Comparison of ENCODE assay signal across 15 cellular contexts in the genomic region with DNA sequence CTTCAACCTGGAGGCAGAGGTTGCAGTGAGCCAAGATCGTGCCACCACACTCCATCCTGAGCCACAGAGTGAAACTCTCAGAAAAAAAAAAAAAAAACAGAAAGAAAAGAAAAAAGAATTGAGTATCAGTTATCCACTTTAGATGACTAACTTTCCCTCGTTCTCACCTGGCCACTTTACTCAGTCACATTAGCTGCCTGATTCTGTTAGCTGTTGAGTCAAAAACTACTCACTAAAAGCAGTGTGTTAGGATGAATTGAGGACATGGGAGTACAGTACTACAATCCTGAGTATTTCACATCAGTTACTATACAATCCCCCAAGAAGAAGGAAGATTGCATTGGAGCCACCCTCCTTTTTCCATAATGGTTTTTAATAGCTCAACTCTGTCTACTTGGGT.
DNase-seq lines count a peak whose midpoint lies in the region; ATAC-seq and TF ChIP-seq lines count a peak whose summit lies in the region.
"Had no signal": no experiment of that assay in that cellular context is flagged by ENCODE, and none has a peak within 500 bp of the region (broad histone marks: within the 10 kb centered on the region; RNA-seq: fewer than 3 reads in every experiment).

No MANE protein-coding gene starts in this region.

- CTCF ChIA-PET in PC-3 (lab: Charles Lee): no interaction called here

- intact Hi-C loops in PC-3 (cut with micrococcal nuclease) (loop anchor here (2.0 to 10.0 kb wide), 5 partner anchors 91 to 639 kb away; no protein-coding TSS in a partner anchor), lower lobe of right lung (cut with DNase I) (no loop called here), upper lobe of right lung (cut with DNase I) (no loop called here)

- H3F3A ChIP-seq in PC-3 (ENCODE audit: low read length, unreplicated experiment): no peaks in the 10 kb centered on the region

- DNase-seq in ELR (ENCODE audit: low read depth) (peak; percentile 25), PC-3 (peak; percentile 37), brain microvascular endothelial cell (no peak), osteoblast (ENCODE audit: insufficient read length, low spot score, missing footprints) (no peak), lower lobe of right lung (no peak), upper lobe of right lung (no peak), Ammon's horn (ENCODE audit: low spot score) (no peak)
- DNase-seq: ACHN, AML-193, COR-L47, H9, MV-4-11, NCI-H1417 treated with DMSO at 0.1 percent for 48 hours, NCI-H2029, NCI-H748 treated with DMSO at 0.1 percent for 48 hours had no signal

- H3K4me1 ChIP-seq in PC-3 (ENCODE audit: insufficient read depth, low read length) (peaks cover 61% of the 10 kb centered on the region), osteoblast (ENCODE audit: insufficient read depth, low read length) (peaks cover 22% of the 10 kb centered on the region), lower lobe of right lung (no peaks in the 10 kb centered on the region), upper lobe of right lung (no peaks in the 10 kb centered on the region)

- H4K20me1 ChIP-seq in PC-3 (ENCODE audit: low read length) (no peaks in the 10 kb centered on the region), osteoblast (ENCODE audit: insufficient read depth, low read length) (no peaks in the 10 kb centered on the region)

- in situ Hi-C loops in brain microvascular endothelial cell (cut with HindIII; ENCODE audit: low pct_ligation_motif_present, low sequenced_read_pairs): no loop called here

- TF ChIP-seq CTCF in PC-3 (conservative IDR thresholded peaks at IDR 0.05; ENCODE audit: low read depth, low read length) (no peak), brain microvascular endothelial cell (IDR thresholded peaks at IDR 0.05; ENCODE audit: low read depth, low read length, missing control alignments) (no peak), osteoblast (IDR thresholded peaks at IDR 0.05; ENCODE audit: extremely low read depth, low read depth, low read length) (no peak), lower lobe of right lung (IDR thresholded peaks at IDR 0.05) (no peak), upper lobe of right lung (IDR thresholded peaks at IDR 0.05) (no peak)

- H3K27ac ChIP-seq in PC-3 (ENCODE audit: low read length) (peak overlapping the region; percentile 100), brain microvascular endothelial cell (peak overlapping the region; percentile 90), osteoblast (ENCODE audit: low read depth, low read length) (peak overlapping the region; percentile 85), lower lobe of right lung (no peak overlapping the region), upper lobe of right lung (no peak overlapping the region)

- no peaks in the 10 kb centered on the region for H3K9me2 ChIP-seq in PC-3 (replicated peaks; ENCODE audit: low read length)

- H3K4me2 ChIP-seq in PC-3 (ENCODE audit: low read length) (peak overlapping the region; percentile 55), osteoblast (ENCODE audit: insufficient read depth, low read length) (no peak overlapping the region)

- H3K27me3 ChIP-seq in PC-3 (ENCODE audit: low read length): no peaks in the 10 kb centered on the region
- H3K27me3 ChIP-seq in brain microvascular endothelial cell (replicated peaks): no peaks in the 10 kb centered on the region
- H3K27me3 ChIP-seq in osteoblast (ENCODE audit: insufficient read depth, low read length): no peaks in the 10 kb centered on the region
- no peaks in the 10 kb centered on the region for H3K27me3 ChIP-seq in lower lobe of right lung (ENCODE audit: low read depth)
- no peaks in the 10 kb centered on the region for H3K27me3 ChIP-seq in upper lobe of right lung

- no peaks in the 10 kb centered on the region for H3K79me2 ChIP-seq in PC-3 (ENCODE audit: low read length)
- H3K79me2 ChIP-seq in osteoblast (ENCODE audit: insufficient read depth, low read length): no peaks in the 10 kb centered on the region

- POLR2A ChIA-PET in PC-3 (lab: Charles Lee; ENCODE audit: unreplicated experiment): interaction anchor here (0.5 to 1.2 kb wide), 5 partner anchors 62 to 928 kb away, joined by 3 to 7 read pairs (median 5); a partner anchor contains a TSS

- ATAC-seq in PC-3 (no peak), lower lobe of right lung (no peak), upper lobe of right lung (no peak)

- no peak overlapping the region for H2AFZ ChIP-seq in PC-3 (ENCODE audit: low read length)
- no peak overlapping the region for H2AFZ ChIP-seq in osteoblast (ENCODE audit: low read length)

- H3K9me3 ChIP-seq in PC-3 (ENCODE audit: low read length) (no peaks in the 10 kb centered on the region), osteoblast (ENCODE audit: low read depth, low read length) (no peaks in the 10 kb centered on the region), lower lobe of right lung (no peaks in the 10 kb centered on the region), upper lobe of right lung (no peaks in the 10 kb centered on the region)

- H3K36me3 ChIP-seq in PC-3 (ENCODE audit: low read depth, low read length) (no peaks in the 10 kb centered on the region), brain microvascular endothelial cell (replicated peaks) (no peaks in the 10 kb centered on the region), osteoblast (ENCODE audit: insufficient read depth, low read length) (peaks cover under 1% of the 10 kb centered on the region), lower lobe of right lung (no peaks in the 10 kb centered on the region), upper lobe of right lung (no peaks in the 10 kb centered on the region)

- H3K9ac ChIP-seq in PC-3 (ENCODE audit: low read length): peak overlapping the region; percentile 95

- TSS peak; percentile 95 for BruUV-seq in PC-3 (replicated peaks; lab: Mats Ljungman, UMichigan)

- no peak overlapping the region for H3K4me3 ChIP-seq in PC-3 (ENCODE audit: low read length)
- no peak overlapping the region for H3K4me3 ChIP-seq in brain microvascular endothelial cell (ENCODE audit: low read depth, low read length)
- no peak overlapping the region for H3K4me3 ChIP-seq in osteoblast (ENCODE audit: insufficient read depth, low read length)
- H3K4me3 ChIP-seq in lower lobe of right lung: no peak overlapping the region
- no peak overlapping the region for H3K4me3 ChIP-seq in upper lobe of right lung

Comparison
In these comparisons a context has a peak if more than half of its experiments do, and no peak if none do; other contexts are left out.
1. DNase-seq: peak in ELR (single experiment) and PC-3 (single experiment); none in brain microvascular endothelial cell (single experiment), osteoblast (single experiment), lower lobe of right lung (single experiment), upper lobe of right lung (single experiment) and Ammon's horn (single experiment).
2. H3K27ac ChIP-seq: peak in PC-3 (single experiment), brain microvascular endothelial cell (single experiment) and osteoblast (single experiment); none in lower lobe of right lung (single experiment) and upper lobe of right lung (single experiment).